In the genomic region with DNA sequence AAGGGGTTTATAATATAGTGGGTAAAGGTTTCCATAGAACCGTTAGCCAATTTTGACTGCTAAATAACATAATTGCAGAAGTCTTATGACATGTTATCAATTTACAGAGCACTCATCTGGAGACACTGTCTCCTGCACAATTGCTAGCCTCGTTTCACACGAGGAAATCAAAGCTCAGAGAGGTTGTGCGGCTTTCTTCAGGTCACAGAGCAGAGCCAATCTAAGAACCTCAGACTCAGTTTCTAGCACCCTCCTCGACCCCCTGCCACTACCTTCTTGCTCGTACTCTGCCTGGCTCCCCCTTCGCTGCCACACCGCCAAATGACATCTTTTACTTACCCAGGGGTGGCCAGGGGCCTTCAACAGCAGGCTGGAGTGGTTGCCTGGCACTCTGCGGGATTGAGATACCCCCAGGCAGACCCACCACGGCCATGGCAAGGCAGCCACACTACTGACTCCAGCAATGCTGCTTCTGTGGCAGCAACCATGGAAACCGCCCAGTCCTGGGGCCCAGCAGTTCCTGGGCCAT, we compare ENCODE assay signal across 2 cellular contexts.
A peak's percentile ranks its signal among the peaks of the same experiment; 100 is the strongest.
TF ChIP-seq lines count a peak whose summit lies in the region.

No MANE protein-coding gene starts in this region.

TF ChIP-seq in HEK293, 187 proteins besides CTCF, POLR2A, EP300 and RAD21:
- TF ChIP-seq ZNF768 (tag by site-specific recombination; IDR thresholded peaks at IDR 0.05) = peak; percentile 46; the same call in 1 of the 2 replicates
- TF ChIP-seq, protein P1, sequence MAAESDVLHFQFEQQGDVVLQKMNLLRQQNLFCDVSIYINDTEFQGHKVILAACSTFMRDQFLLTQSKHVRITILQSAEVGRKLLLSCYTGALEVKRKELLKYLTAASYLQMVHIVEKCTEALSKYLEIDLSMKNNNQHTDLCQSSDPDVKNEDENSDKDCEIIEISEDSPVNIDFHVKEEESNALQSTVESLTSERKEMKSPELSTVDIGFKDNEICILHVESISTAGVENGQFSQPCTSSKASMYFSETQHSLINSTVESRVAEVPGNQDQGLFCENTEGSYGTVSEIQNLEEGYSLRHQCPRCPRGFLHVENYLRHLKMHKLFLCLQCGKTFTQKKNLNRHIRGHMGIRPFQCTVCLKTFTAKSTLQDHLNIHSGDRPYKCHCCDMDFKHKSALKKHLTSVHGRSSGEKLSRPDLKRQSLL (tag by site-specific recombination; IDR thresholded peaks at IDR 0.05) = no peak

TF ChIP-seq in H1, 55 proteins besides CTCF, POLR2A, EP300 and RAD21:
- TF ChIP-seq CBX8 (IDR thresholded peaks at IDR 0.05; ENCODE audit: borderline replicate concordance, low read depth, low read length) (no peak), MAFK (IDR thresholded peaks at IDR 0.05; ENCODE audit: low read depth, low read length) (no peak), NANOG (IDR thresholded peaks at IDR 0.05; ENCODE audit: insufficient read depth, low read depth, low read length, poor library complexity, severe bottlenecking) (no peak), BACH1 (IDR thresholded peaks at IDR 0.05; ENCODE audit: low read length) (no peak), YY1 (IDR thresholded peaks at IDR 0.05; ENCODE audit: low read depth, low read length) (no peak), SIX5 (IDR thresholded peaks at IDR 0.05; ENCODE audit: low read depth, low read length) (no peak), ZNF274 (IDR thresholded peaks at IDR 0.05; ENCODE audit: borderline replicate concordance, extremely low read depth, low read length) (no peak), SAP30 (IDR thresholded peaks at IDR 0.05; ENCODE audit: insufficient read depth, insufficient replicate concordance, low read length) (no peak), GABPA (IDR thresholded peaks at IDR 0.05; ENCODE audit: borderline replicate concordance, insufficient read depth, low read length) (no peak), CEBPB (IDR thresholded peaks at IDR 0.05; ENCODE audit: low read depth, low read length) (no peak), TAF7 (optimal IDR thresholded peaks at IDR 0.05; ENCODE audit: borderline replicate concordance, low read depth, low read length) (no peak), BRCA1 (IDR thresholded peaks at IDR 0.05; ENCODE audit: low read depth, low read length) (no peak), CHD2 (IDR thresholded peaks at IDR 0.05; ENCODE audit: low read length) (no peak), NRF1 (IDR thresholded peaks at IDR 0.05; ENCODE audit: low read depth, low read length) (no peak), TAF1 (IDR thresholded peaks at IDR 0.05; ENCODE audit: low read depth, low read length) (no peak), RBBP5 (IDR thresholded peaks at IDR 0.05; ENCODE audit: borderline replicate concordance, low read depth, low read length) (no peak)
- TF ChIP-seq, protein P2, sequence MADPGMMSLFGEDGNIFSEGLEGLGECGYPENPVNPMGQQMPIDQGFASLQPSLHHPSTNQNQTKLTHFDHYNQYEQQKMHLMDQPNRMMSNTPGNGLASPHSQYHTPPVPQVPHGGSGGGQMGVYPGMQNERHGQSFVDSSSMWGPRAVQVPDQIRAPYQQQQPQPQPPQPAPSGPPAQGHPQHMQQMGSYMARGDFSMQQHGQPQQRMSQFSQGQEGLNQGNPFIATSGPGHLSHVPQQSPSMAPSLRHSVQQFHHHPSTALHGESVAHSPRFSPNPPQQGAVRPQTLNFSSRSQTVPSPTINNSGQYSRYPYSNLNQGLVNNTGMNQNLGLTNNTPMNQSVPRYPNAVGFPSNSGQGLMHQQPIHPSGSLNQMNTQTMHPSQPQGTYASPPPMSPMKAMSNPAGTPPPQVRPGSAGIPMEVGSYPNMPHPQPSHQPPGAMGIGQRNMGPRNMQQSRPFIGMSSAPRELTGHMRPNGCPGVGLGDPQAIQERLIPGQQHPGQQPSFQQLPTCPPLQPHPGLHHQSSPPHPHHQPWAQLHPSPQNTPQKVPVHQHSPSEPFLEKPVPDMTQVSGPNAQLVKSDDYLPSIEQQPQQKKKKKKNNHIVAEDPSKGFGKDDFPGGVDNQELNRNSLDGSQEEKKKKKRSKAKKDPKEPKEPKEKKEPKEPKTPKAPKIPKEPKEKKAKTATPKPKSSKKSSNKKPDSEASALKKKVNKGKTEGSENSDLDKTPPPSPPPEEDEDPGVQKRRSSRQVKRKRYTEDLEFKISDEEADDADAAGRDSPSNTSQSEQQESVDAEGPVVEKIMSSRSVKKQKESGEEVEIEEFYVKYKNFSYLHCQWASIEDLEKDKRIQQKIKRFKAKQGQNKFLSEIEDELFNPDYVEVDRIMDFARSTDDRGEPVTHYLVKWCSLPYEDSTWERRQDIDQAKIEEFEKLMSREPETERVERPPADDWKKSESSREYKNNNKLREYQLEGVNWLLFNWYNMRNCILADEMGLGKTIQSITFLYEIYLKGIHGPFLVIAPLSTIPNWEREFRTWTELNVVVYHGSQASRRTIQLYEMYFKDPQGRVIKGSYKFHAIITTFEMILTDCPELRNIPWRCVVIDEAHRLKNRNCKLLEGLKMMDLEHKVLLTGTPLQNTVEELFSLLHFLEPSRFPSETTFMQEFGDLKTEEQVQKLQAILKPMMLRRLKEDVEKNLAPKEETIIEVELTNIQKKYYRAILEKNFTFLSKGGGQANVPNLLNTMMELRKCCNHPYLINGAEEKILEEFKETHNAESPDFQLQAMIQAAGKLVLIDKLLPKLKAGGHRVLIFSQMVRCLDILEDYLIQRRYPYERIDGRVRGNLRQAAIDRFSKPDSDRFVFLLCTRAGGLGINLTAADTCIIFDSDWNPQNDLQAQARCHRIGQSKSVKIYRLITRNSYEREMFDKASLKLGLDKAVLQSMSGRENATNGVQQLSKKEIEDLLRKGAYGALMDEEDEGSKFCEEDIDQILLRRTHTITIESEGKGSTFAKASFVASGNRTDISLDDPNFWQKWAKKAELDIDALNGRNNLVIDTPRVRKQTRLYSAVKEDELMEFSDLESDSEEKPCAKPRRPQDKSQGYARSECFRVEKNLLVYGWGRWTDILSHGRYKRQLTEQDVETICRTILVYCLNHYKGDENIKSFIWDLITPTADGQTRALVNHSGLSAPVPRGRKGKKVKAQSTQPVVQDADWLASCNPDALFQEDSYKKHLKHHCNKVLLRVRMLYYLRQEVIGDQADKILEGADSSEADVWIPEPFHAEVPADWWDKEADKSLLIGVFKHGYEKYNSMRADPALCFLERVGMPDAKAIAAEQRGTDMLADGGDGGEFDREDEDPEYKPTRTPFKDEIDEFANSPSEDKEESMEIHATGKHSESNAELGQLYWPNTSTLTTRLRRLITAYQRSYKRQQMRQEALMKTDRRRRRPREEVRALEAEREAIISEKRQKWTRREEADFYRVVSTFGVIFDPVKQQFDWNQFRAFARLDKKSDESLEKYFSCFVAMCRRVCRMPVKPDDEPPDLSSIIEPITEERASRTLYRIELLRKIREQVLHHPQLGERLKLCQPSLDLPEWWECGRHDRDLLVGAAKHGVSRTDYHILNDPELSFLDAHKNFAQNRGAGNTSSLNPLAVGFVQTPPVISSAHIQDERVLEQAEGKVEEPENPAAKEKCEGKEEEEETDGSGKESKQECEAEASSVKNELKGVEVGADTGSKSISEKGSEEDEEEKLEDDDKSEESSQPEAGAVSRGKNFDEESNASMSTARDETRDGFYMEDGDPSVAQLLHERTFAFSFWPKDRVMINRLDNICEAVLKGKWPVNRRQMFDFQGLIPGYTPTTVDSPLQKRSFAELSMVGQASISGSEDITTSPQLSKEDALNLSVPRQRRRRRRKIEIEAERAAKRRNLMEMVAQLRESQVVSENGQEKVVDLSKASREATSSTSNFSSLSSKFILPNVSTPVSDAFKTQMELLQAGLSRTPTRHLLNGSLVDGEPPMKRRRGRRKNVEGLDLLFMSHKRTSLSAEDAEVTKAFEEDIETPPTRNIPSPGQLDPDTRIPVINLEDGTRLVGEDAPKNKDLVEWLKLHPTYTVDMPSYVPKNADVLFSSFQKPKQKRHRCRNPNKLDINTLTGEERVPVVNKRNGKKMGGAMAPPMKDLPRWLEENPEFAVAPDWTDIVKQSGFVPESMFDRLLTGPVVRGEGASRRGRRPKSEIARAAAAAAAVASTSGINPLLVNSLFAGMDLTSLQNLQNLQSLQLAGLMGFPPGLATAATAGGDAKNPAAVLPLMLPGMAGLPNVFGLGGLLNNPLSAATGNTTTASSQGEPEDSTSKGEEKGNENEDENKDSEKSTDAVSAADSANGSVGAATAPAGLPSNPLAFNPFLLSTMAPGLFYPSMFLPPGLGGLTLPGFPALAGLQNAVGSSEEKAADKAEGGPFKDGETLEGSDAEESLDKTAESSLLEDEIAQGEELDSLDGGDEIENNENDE (IDR thresholded peaks at IDR 0.05; ENCODE audit: insufficient replicate concordance, low read length) = no peak
